Comparison of ENCODE assay signal across 10 cellular contexts in genomic region chr17:27633312-27634025, GRCh38. TPM values are rescaled to one million over a fixed set of nuclear protein-coding genes. Genes with fewer than 3 reads are reported as not detected.
A peak's percentile ranks its signal among the peaks of the same experiment; 100 is the strongest.
DNase-seq lines count a peak whose midpoint lies in the region; ATAC-seq and TF ChIP-seq lines count a peak whose summit lies in the region.
"Had no signal": no experiment of that assay in that cellular context is flagged by ENCODE, and none has a peak within 500 bp of the region (broad histone marks: within the 10 kb centered on the region; RNA-seq: fewer than 3 reads in every experiment).

No MANE protein-coding gene starts in this region.

- H3K9me3 Mint-ChIP-seq in activated naive CD8-positive, alpha-beta T cell (ENCODE audit: low read depth) = no peaks in the 10 kb centered on the region
- no peaks in the 10 kb centered on the region for H3K9me3 Mint-ChIP-seq in activated naive CD8-positive, alpha-beta T cell treated with anti-CD3 and anti-CD28 coated beads for 36 hours
- no peaks in the 10 kb centered on the region for H3K9me3 Mint-ChIP-seq in dendritic cell treated with granulocyte-macrophage colony-stimulating factor and Interleukin-4, amounts not matched to agents 40 ng/mL and 50 ng/mL, for 4 days

- H3K4me3 ChIP-seq in mucosa of descending colon (no peak overlapping the region), transverse colon (peak overlapping the region in 2 of 4 donors; percentile 51 to 58)

- H3K36me3 Mint-ChIP-seq in activated naive CD8-positive, alpha-beta T cell = peaks cover 2% of the 10 kb centered on the region
- peaks cover 12% of the 10 kb centered on the region for H3K36me3 Mint-ChIP-seq in activated naive CD8-positive, alpha-beta T cell treated with anti-CD3 and anti-CD28 coated beads for 36 hours
- H3K36me3 Mint-ChIP-seq in dendritic cell treated with granulocyte-macrophage colony-stimulating factor and Interleukin-4, amounts not matched to agents 40 ng/mL and 50 ng/mL, for 4 days (ENCODE audit: low read depth) = peaks cover 23% of the 10 kb centered on the region

- H3K4me3 Mint-ChIP-seq in activated naive CD8-positive, alpha-beta T cell = peak overlapping the region; percentile 42
- H3K4me3 Mint-ChIP-seq in activated naive CD8-positive, alpha-beta T cell treated with anti-CD3 and anti-CD28 coated beads for 36 hours = no peak overlapping the region
- H3K4me3 Mint-ChIP-seq in dendritic cell treated with granulocyte-macrophage colony-stimulating factor and Interleukin-4, amounts not matched to agents 40 ng/mL and 50 ng/mL, for 4 days = peak overlapping the region; percentile 88
- H3K4me3 Mint-ChIP-seq: nephron progenitor cell had no signal

- no peaks in the 10 kb centered on the region for H3K36me3 ChIP-seq in mucosa of descending colon (ENCODE audit: low read depth)
- no peaks in the 10 kb centered on the region for H3K36me3 ChIP-seq in transverse colon

- intact Hi-C loops in dendritic cell treated with granulocyte-macrophage colony-stimulating factor and Interleukin-4, amounts not matched to agents 40 ng/mL and 50 ng/mL, for 4 days (cut with micrococcal nuclease) = no loop called here
- intact Hi-C loops in mucosa of descending colon (cut with DNase I, micrococcal nuclease) = no loop called here
- intact Hi-C loops in transverse colon (cut with DNase I; ENCODE audit: low total_unique reads) = no loop called here

- H3K27me3 Mint-ChIP-seq in activated naive CD8-positive, alpha-beta T cell = no peaks in the 10 kb centered on the region
- no peaks in the 10 kb centered on the region for H3K27me3 Mint-ChIP-seq in activated naive CD8-positive, alpha-beta T cell treated with anti-CD3 and anti-CD28 coated beads for 36 hours
- no peaks in the 10 kb centered on the region for H3K27me3 Mint-ChIP-seq in dendritic cell treated with granulocyte-macrophage colony-stimulating factor and Interleukin-4, amounts not matched to agents 40 ng/mL and 50 ng/mL, for 4 days

- in situ Hi-C loops in transverse colon (cut with MboI; ENCODE audit: low pct_ligation_motif_present in 1 of 4, low pct_unique_long_range_greater_than_20kb in 1 of 4, low sequenced_read_pairs in 3 of 4) = loop anchor here in 1 of 4 donors (25.0 kb wide), 1 partner anchor 121 kb away; no protein-coding TSS in a partner anchor

- H3K27me3 ChIP-seq in transverse colon = no peaks in the 10 kb centered on the region

- H3K4me1 ChIP-seq in mucosa of descending colon (ENCODE audit: low read depth) (peaks cover 43% of the 10 kb centered on the region), transverse colon (peaks cover 32 to 65% (median 55%) of the 10 kb centered on the region in 4 donors)

- 14 to 39% methylated on average over 2 to 13 of the region's 14 CpGs for WGBS in transverse colon (ENCODE audit: low coverage in 1 of 2), 2 donors

- H3K4me1 Mint-ChIP-seq in activated naive CD8-positive, alpha-beta T cell (ENCODE audit: low read depth) = peaks cover 41% of the 10 kb centered on the region
- H3K4me1 Mint-ChIP-seq in activated naive CD8-positive, alpha-beta T cell treated with anti-CD3 and anti-CD28 coated beads for 36 hours = peaks cover 23% of the 10 kb centered on the region
- peaks cover 76% of the 10 kb centered on the region for H3K4me1 Mint-ChIP-seq in dendritic cell treated with granulocyte-macrophage colony-stimulating factor and Interleukin-4, amounts not matched to agents 40 ng/mL and 50 ng/mL, for 4 days (ENCODE audit: low read depth)

- TF ChIP-seq POLR2A in transverse colon (IDR thresholded peaks at IDR 0.05) = no peak

- DNase-seq in activated naive CD8-positive, alpha-beta T cell treated with anti-CD3 and anti-CD28 coated beads for 36 hours = no peak
- DNase-seq in mucosa of descending colon (peak in 2 of 3 donors; percentile 52 to 57), transverse colon (peak; percentile 41)
- DNase-seq: NCI-H1417, nephron progenitor cell had no signal

- no peaks in the 10 kb centered on the region for H3K9me3 ChIP-seq in mucosa of descending colon
- no peaks in the 10 kb centered on the region for H3K9me3 ChIP-seq in transverse colon

- H3K27ac ChIP-seq in transverse colon = peak overlapping the region; percentile 87 to 93 (median 89)

- no peak for TF ChIP-seq EP300 in transverse colon (IDR thresholded peaks at IDR 0.05; ENCODE audit: low read depth)

- H3K27ac Mint-ChIP-seq in activated naive CD8-positive, alpha-beta T cell = no peak overlapping the region
- H3K27ac Mint-ChIP-seq in activated naive CD8-positive, alpha-beta T cell treated with anti-CD3 and anti-CD28 coated beads for 36 hours = no peak overlapping the region
- peak overlapping the region; percentile 80 for H3K27ac Mint-ChIP-seq in dendritic cell treated with granulocyte-macrophage colony-stimulating factor and Interleukin-4, amounts not matched to agents 40 ng/mL and 50 ng/mL, for 4 days
- H3K27ac Mint-ChIP-seq: nephron progenitor cell had no signal

- ATAC-seq in mucosa of descending colon = no peak
- ATAC-seq in HG02981 (IDR thresholded peaks at IDR 0.05; ENCODE audit: unreplicated experiment) = no peak
- no peak for ATAC-seq in HG02885 (IDR thresholded peaks at IDR 0.05; ENCODE audit: poor library complexity, unreplicated experiment)
- no peak for ATAC-seq in GM18867 (IDR thresholded peaks at IDR 0.05; ENCODE audit: unreplicated experiment)

- TF ChIP-seq CTCF in mucosa of descending colon (IDR thresholded peaks at IDR 0.05) (no peak), transverse colon (IDR thresholded peaks at IDR 0.05) (no peak)

RNA-seq across cellular contexts. Expression of gene LGALS9, which starts 2.5 kb away (rescaled TPM):
- 10 to 100 TPM; 25.1 to 25.3 TPM for total RNA-seq in activated naive CD8-positive, alpha-beta T cell treated with anti-CD3 and anti-CD28 coated beads for 36 hours
- 100 to 1,000 TPM; 217 to 573 (median 482) TPM for total RNA-seq in mucosa of descending colon
- 100 to 1,000 TPM; 245 to 463 (median 368) TPM for total RNA-seq in transverse colon

Comparison
In these comparisons a context has a peak if more than half of its experiments do, and no peak if none do; other contexts are left out.
1. RNA of gene LGALS9, which starts 2.5 kb away (total RNA-seq): 217 to 573 TPM in mucosa of descending colon and 245 to 463 TPM in transverse colon; 25.1 to 25.3 TPM in activated naive CD8-positive, alpha-beta T cell treated with anti-CD3 and anti-CD28 coated beads for 36 hours; every median in the first group is over 4 times any median in the second.